8 cellular contexts compared by ENCODE assay signal in genomic region chr3:107524214-107525100, GRCh38. TPM values are rescaled to one million over a fixed set of nuclear protein-coding genes. Genes with fewer than 3 reads are reported as not detected.
DNase-seq lines count a peak whose midpoint lies in the region; ATAC-seq, FAIRE-seq and TF ChIP-seq lines count a peak whose summit lies in the region.

No MANE protein-coding gene starts in this region.

- H3K27ac ChIP-seq in ACC112 (ENCODE audit: low read depth, low read length) (peak overlapping the region; percentile 60), temporal lobe (ENCODE audit: low read depth, low read length) (peak overlapping the region; percentile 79)

- peak overlapping the region; percentile 77 for H3K4me3 ChIP-seq in ACC112 (ENCODE audit: low read depth, low read length)
- peak overlapping the region; percentile 95 for H3K4me3 ChIP-seq in fibroblast of villous mesenchyme (ENCODE audit: low read depth, low read length)

- H3K79me2 ChIP-seq in ACC112 (ENCODE audit: control insufficient read depth, insufficient read depth, low read length, unreplicated experiment) = peaks cover 55% of the 10 kb centered on the region

- H3K36me3 Mint-ChIP-seq in natural killer cell treated with Interleukin-12 subunit alpha and Interleukin-12 subunit beta and Interleukin-15 and Interleukin-18, amount 100 ng/mL, for 72 hours = peaks cover 3% of the 10 kb centered on the region

- peaks cover 16% of the 10 kb centered on the region for H3K4me1 ChIP-seq in ACC112 (ENCODE audit: control insufficient read depth, insufficient read depth, low read length, unreplicated experiment)

- no peaks in the 10 kb centered on the region for H3K27me3 ChIP-seq in ACC112 (ENCODE audit: insufficient read depth, low read length)

- peaks cover 20 to 27% of the 10 kb centered on the region in 2 donors for H3K4me1 Mint-ChIP-seq in natural killer cell treated with Interleukin-12 subunit alpha and Interleukin-12 subunit beta and Interleukin-15 and Interleukin-18, amount 100 ng/mL, for 72 hours (ENCODE audit: low read depth in 2 of 2)

- FAIRE-seq in RCC 7860 (lab: Jason Lieb, UNC) = no peak

- DNase-seq in RCC 7860 (ENCODE audit: low spot score) (peak; percentile 38), fibroblast of villous mesenchyme (ENCODE audit: low read depth) (peak; percentile 62), GF-D8 (lab: John Stamatoyannopoulos, UW) (no peak)
- DNase-seq in activated effector memory CD4-positive, alpha-beta T cell treated with anti-CD3 and anti-CD28 coated beads, Interleukin-2, amount 50 U/mL, for 16 hours = peak; percentile 85
- peak; percentile 65 for DNase-seq in natural killer cell treated with Interleukin-12 subunit alpha and Interleukin-12 subunit beta and Interleukin-15 and Interleukin-18, amount 100 ng/mL, for 72 hours (ENCODE audit: low spot score)

- H3K27me3 Mint-ChIP-seq in natural killer cell treated with Interleukin-12 subunit alpha and Interleukin-12 subunit beta and Interleukin-15 and Interleukin-18, amount 100 ng/mL, for 72 hours = no peaks in the 10 kb centered on the region

- H2AFZ ChIP-seq in ACC112 (ENCODE audit: low read length, unreplicated experiment) = peak overlapping the region; percentile 84

- no peaks in the 10 kb centered on the region for H3K9me3 Mint-ChIP-seq in natural killer cell treated with Interleukin-12 subunit alpha and Interleukin-12 subunit beta and Interleukin-15 and Interleukin-18, amount 100 ng/mL, for 72 hours

- peaks cover 10% of the 10 kb centered on the region for H3K36me3 ChIP-seq in ACC112 (ENCODE audit: insufficient read depth, low read length)

- H3K27ac Mint-ChIP-seq in natural killer cell treated with Interleukin-12 subunit alpha and Interleukin-12 subunit beta and Interleukin-15 and Interleukin-18, amount 100 ng/mL, for 72 hours = peak overlapping the region; percentile 64

- TF ChIP-seq CTCF in fibroblast of villous mesenchyme (IDR thresholded peaks at IDR 0.05; ENCODE audit: insufficient read depth, low read depth, low read length) = no peak

- H3K4me3 Mint-ChIP-seq in natural killer cell treated with Interleukin-12 subunit alpha and Interleukin-12 subunit beta and Interleukin-15 and Interleukin-18, amount 100 ng/mL, for 72 hours = peak overlapping the region; percentile 82

- peak; percentile 6 for ATAC-seq in GM19035 (IDR thresholded peaks at IDR 0.05; ENCODE audit: unreplicated experiment)
- peak in 1 of 2 donors; percentile 17 for ATAC-seq in natural killer cell treated with Interleukin-12 subunit alpha and Interleukin-12 subunit beta and Interleukin-15 and Interleukin-18, amount 100 ng/mL, for 72 hours

RNA-seq across cellular contexts. Expression of gene BBX, which starts 1.7 kb away (rescaled TPM):
- total RNA-seq in fibroblast of villous mesenchyme (52.5 and 97.6 TPM in 2 replicates), temporal lobe (18.2 TPM)
- 10 to 100 TPM; 49.4 to 59.1 TPM for total RNA-seq in natural killer cell treated with Interleukin-12 subunit alpha and Interleukin-12 subunit beta and Interleukin-15 and Interleukin-18, amount 100 ng/mL, for 72 hours
